In genomic region chr7:6231184-6231583, GRCh38 we compare ENCODE assay signal across 1 cellular context.
TF ChIP-seq lines count a peak whose summit lies in the region.

No MANE protein-coding gene starts in this region.

TF ChIP-seq in A549, 52 proteins besides CTCF, POLR2A, EP300 and RAD21 (continued from another document):
- TF ChIP-seq BCL3 (IDR thresholded peaks at IDR 0.05) = no peak
TF ChIP-seq in A549: peak in this region for 0.
